2 cellular contexts compared by ENCODE assay signal in genomic region chr9:37761511-37761910, GRCh38.
TF ChIP-seq lines count a peak whose summit lies in the region.

No MANE protein-coding gene starts in this region.

TF ChIP-seq in A549, 52 proteins besides CTCF, POLR2A, EP300 and RAD21:
- no peak for TF ChIP-seq NPAS2 (CRISPR knock-in tag; IDR thresholded peaks at IDR 0.05; ENCODE audit: borderline replicate concordance)
- no peak for TF ChIP-seq CHD4 (IDR thresholded peaks at IDR 0.05; ENCODE audit: borderline replicate concordance)
- TF ChIP-seq RNF2 (IDR thresholded peaks at IDR 0.05; ENCODE audit: borderline replicate concordance, low read depth): no peak
- TF ChIP-seq HOXB5 (CRISPR knock-in tag; IDR thresholded peaks at IDR 0.05): no peak
- TF ChIP-seq CBX2 (IDR thresholded peaks at IDR 0.05; ENCODE audit: borderline replicate concordance, low read depth): no peak
- no peak for TF ChIP-seq JUNB (IDR thresholded peaks at IDR 0.05)
- no peak for TF ChIP-seq HOXA7 (CRISPR knock-in tag; IDR thresholded peaks at IDR 0.05)
- no peak for TF ChIP-seq FOXS1 (CRISPR knock-in tag; IDR thresholded peaks at IDR 0.05)
- no peak for TF ChIP-seq CBX8 (IDR thresholded peaks at IDR 0.05)
- no peak for TF ChIP-seq ESRRA (IDR thresholded peaks at IDR 0.05; ENCODE audit: borderline replicate concordance, low read length)
- TF ChIP-seq NR3C1 (IDR thresholded peaks at IDR 0.05): no peak
- no peak for TF ChIP-seq BHLHE40 (IDR thresholded peaks at IDR 0.05; ENCODE audit: low read depth, low read length)
- TF ChIP-seq, protein P1, sequence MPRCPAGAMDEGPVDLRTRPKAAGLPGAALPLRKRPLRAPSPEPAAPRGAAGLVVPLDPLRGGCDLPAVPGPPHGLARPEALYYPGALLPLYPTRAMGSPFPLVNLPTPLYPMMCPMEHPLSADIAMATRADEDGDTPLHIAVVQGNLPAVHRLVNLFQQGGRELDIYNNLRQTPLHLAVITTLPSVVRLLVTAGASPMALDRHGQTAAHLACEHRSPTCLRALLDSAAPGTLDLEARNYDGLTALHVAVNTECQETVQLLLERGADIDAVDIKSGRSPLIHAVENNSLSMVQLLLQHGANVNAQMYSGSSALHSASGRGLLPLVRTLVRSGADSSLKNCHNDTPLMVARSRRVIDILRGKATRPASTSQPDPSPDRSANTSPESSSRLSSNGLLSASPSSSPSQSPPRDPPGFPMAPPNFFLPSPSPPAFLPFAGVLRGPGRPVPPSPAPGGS (IDR thresholded peaks at IDR 0.05): no peak
- TF ChIP-seq CEBPB (IDR thresholded peaks at IDR 0.05): no peak
- TF ChIP-seq NFE2L2 (conservative IDR thresholded peaks at IDR 0.05; ENCODE audit: low read length): no peak
- TF ChIP-seq KDM5A (IDR thresholded peaks at IDR 0.05): no peak
- no peak for TF ChIP-seq RFX5 (IDR thresholded peaks at IDR 0.05)
- TF ChIP-seq, protein P2, sequence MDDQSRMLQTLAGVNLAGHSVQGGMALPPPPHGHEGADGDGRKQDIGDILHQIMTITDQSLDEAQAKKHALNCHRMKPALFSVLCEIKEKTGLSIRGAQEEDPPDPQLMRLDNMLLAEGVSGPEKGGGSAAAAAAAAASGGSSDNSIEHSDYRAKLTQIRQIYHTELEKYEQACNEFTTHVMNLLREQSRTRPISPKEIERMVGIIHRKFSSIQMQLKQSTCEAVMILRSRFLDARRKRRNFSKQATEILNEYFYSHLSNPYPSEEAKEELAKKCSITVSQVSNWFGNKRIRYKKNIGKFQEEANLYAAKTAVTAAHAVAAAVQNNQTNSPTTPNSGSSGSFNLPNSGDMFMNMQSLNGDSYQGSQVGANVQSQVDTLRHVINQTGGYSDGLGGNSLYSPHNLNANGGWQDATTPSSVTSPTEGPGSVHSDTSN (IDR thresholded peaks at IDR 0.05): no peak
- no peak for TF ChIP-seq TP53 (CRISPR knock-in tag; IDR thresholded peaks at IDR 0.05)
TF ChIP-seq in A549: peak in this region for 0.

TF ChIP-seq in GM23338, 12 proteins besides CTCF, POLR2A, EP300 and RAD21:
- TF ChIP-seq ZNF462 (CRISPR knock-in tag; IDR thresholded peaks at IDR 0.05) (no peak), NANOG (IDR thresholded peaks at IDR 0.05; ENCODE audit: borderline replicate concordance) (no peak), POLR2AphosphoS5 (IDR thresholded peaks at IDR 0.05; ENCODE audit: low read depth) (no peak), CREB1 (CRISPR knock-in tag; IDR thresholded peaks at IDR 0.05; ENCODE audit: low read depth) (no peak), STAT1 (IDR thresholded peaks at IDR 0.05; ENCODE audit: unreplicated experiment) (no peak), JUNB (IDR thresholded peaks at IDR 0.05; ENCODE audit: unreplicated experiment) (no peak), EZH2phosphoT487 (IDR thresholded peaks at IDR 0.05; ENCODE audit: unreplicated experiment) (no peak), ZNF114 (CRISPR knock-in tag; IDR thresholded peaks at IDR 0.05) (no peak), ZNF331 (CRISPR knock-in tag; IDR thresholded peaks at IDR 0.05; ENCODE audit: low read depth) (no peak), EZH2 (IDR thresholded peaks at IDR 0.05; ENCODE audit: low read depth, unreplicated experiment) (no peak)
- TF ChIP-seq, protein P3, sequence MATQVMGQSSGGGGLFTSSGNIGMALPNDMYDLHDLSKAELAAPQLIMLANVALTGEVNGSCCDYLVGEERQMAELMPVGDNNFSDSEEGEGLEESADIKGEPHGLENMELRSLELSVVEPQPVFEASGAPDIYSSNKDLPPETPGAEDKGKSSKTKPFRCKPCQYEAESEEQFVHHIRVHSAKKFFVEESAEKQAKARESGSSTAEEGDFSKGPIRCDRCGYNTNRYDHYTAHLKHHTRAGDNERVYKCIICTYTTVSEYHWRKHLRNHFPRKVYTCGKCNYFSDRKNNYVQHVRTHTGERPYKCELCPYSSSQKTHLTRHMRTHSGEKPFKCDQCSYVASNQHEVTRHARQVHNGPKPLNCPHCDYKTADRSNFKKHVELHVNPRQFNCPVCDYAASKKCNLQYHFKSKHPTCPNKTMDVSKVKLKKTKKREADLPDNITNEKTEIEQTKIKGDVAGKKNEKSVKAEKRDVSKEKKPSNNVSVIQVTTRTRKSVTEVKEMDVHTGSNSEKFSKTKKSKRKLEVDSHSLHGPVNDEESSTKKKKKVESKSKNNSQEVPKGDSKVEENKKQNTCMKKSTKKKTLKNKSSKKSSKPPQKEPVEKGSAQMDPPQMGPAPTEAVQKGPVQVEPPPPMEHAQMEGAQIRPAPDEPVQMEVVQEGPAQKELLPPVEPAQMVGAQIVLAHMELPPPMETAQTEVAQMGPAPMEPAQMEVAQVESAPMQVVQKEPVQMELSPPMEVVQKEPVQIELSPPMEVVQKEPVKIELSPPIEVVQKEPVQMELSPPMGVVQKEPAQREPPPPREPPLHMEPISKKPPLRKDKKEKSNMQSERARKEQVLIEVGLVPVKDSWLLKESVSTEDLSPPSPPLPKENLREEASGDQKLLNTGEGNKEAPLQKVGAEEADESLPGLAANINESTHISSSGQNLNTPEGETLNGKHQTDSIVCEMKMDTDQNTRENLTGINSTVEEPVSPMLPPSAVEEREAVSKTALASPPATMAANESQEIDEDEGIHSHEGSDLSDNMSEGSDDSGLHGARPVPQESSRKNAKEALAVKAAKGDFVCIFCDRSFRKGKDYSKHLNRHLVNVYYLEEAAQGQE (IDR thresholded peaks at IDR 0.05; ENCODE audit: unreplicated experiment): no peak
- TF ChIP-seq, protein P4, sequence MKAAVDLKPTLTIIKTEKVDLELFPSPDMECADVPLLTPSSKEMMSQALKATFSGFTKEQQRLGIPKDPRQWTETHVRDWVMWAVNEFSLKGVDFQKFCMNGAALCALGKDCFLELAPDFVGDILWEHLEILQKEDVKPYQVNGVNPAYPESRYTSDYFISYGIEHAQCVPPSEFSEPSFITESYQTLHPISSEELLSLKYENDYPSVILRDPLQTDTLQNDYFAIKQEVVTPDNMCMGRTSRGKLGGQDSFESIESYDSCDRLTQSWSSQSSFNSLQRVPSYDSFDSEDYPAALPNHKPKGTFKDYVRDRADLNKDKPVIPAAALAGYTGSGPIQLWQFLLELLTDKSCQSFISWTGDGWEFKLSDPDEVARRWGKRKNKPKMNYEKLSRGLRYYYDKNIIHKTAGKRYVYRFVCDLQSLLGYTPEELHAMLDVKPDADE (IDR thresholded peaks at IDR 0.05): no peak
